ENCODE assay signal across 18 cellular contexts in genomic region chr12:120825337-120825736, GRCh38.
DNase-seq lines count a peak whose midpoint lies in the region; ATAC-seq and TF ChIP-seq lines count a peak whose summit lies in the region.
"Had no signal": no experiment of that assay in that cellular context is flagged by ENCODE, and none has a peak within 500 bp of the region (broad histone marks: within the 10 kb centered on the region; RNA-seq: fewer than 3 reads in every experiment).

No MANE protein-coding gene starts in this region.

- H3K36me3 Mint-ChIP-seq in progenitor cell of endocrine pancreas (ENCODE audit: insufficient read depth): peaks cover 2% of the 10 kb centered on the region
- H3K36me3 Mint-ChIP-seq in stimulated activated naive B cell treated with anti-CD40 and anti-IgM and Interleukin-4, amounts not matched to agents 10 μg/mL and 1 μg/mL and 100 μg/mL, for 72 hours: peaks cover 3 to 5% of the 10 kb centered on the region in 2 donors
- H3K36me3 Mint-ChIP-seq: T-cell had no signal

- no peaks in the 10 kb centered on the region for H3K36me3 ChIP-seq in HEK293 (ENCODE audit: control insufficient read depth in 2 of 2, insufficient read depth in 1 of 2, low read length in 2 of 2)
- H3K36me3 ChIP-seq: BLaER1 had no signal

- no peaks in the 10 kb centered on the region for H3K9me3 ChIP-seq in HEK293 (ENCODE audit: control insufficient read depth, insufficient read depth, low read depth, low read length)
- H3K9me3 ChIP-seq: BLaER1 had no signal

- H3K4me1 ChIP-seq in HEK293 (ENCODE audit: control insufficient read depth, insufficient read depth, low read length): 0 out of 2 replicates have a peak, but pooled peaks cover 7% of the 10 kb centered on the region
- H3K4me1 ChIP-seq: BLaER1 had no signal

- H3K9me3 Mint-ChIP-seq in progenitor cell of endocrine pancreas (ENCODE audit: low read depth): no peaks in the 10 kb centered on the region
- no peaks in the 10 kb centered on the region for H3K9me3 Mint-ChIP-seq in stimulated activated naive B cell treated with anti-CD40 and anti-IgM and Interleukin-4, amounts not matched to agents 10 μg/mL and 1 μg/mL and 100 μg/mL, for 72 hours
- H3K9me3 Mint-ChIP-seq: CD4-positive, alpha-beta T cell; IgD-negative memory B cell; T-cell had no signal

- H3K4me3 Mint-ChIP-seq in progenitor cell of endocrine pancreas (ENCODE audit: low read depth): no peak overlapping the region
- no peak overlapping the region for H3K4me3 Mint-ChIP-seq in stimulated activated naive B cell treated with anti-CD40 and anti-IgM and Interleukin-4, amounts not matched to agents 10 μg/mL and 1 μg/mL and 100 μg/mL, for 72 hours
- H3K4me3 Mint-ChIP-seq: CD4-positive, alpha-beta T cell; T-cell had no signal

- intact Hi-C loops in sciatic nerve (cut with DNase I): no loop called here

- peaks cover 41% of the 10 kb centered on the region for H3K4me1 Mint-ChIP-seq in progenitor cell of endocrine pancreas (ENCODE audit: low read depth)
- peaks cover 18 to 34% of the 10 kb centered on the region in 2 donors for H3K4me1 Mint-ChIP-seq in stimulated activated naive B cell treated with anti-CD40 and anti-IgM and Interleukin-4, amounts not matched to agents 10 μg/mL and 1 μg/mL and 100 μg/mL, for 72 hours

- H3K27me3 Mint-ChIP-seq in progenitor cell of endocrine pancreas: no peaks in the 10 kb centered on the region
- H3K27me3 Mint-ChIP-seq in stimulated activated naive B cell treated with anti-CD40 and anti-IgM and Interleukin-4, amounts not matched to agents 10 μg/mL and 1 μg/mL and 100 μg/mL, for 72 hours: no peaks in the 10 kb centered on the region
- H3K27me3 Mint-ChIP-seq: CD4-positive, alpha-beta T cell; IgD-negative memory B cell; T-cell had no signal

- no peak overlapping the region for H3K27ac ChIP-seq in HEK293 (ENCODE audit: extremely low read depth, low read depth, low read length)
- H3K27ac ChIP-seq: BLaER1, KMS-11, RWPE1 had no signal

- DNase-seq in NCI-H510A treated with DMSO at 0.1 percent for 48 hours (lab: John Stamatoyannopoulos, UW): peak; percentile 35
- DNase-seq in NCI-H510A (lab: John Stamatoyannopoulos, UW): no peak
- DNase-seq in left lobe of liver (ENCODE audit: low spot score): no peak
- DNase-seq in progenitor cell of endocrine pancreas (ENCODE audit: low spot score, unreplicated experiment): no peak
- no peak for DNase-seq in sciatic nerve (ENCODE audit: low spot score)
- no peak for DNase-seq in stimulated activated naive B cell treated with anti-CD40 and anti-IgM and Interleukin-4, amounts not matched to agents 10 μg/mL and 1 μg/mL and 100 μg/mL, for 72 hours
- DNase-seq: CD4-positive, alpha-beta T cell; MM.1S; NCI-H2029; NCI-H526; SHP77; T-cell had no signal

- TF ChIP-seq CTCF in HEK293 (tag by site-specific recombination; IDR thresholded peaks at IDR 0.05) (no peak), progenitor cell of endocrine pancreas (IDR thresholded peaks at IDR 0.05; ENCODE audit: unreplicated experiment) (no peak)

- peak overlapping the region; percentile 32 for H3K27ac Mint-ChIP-seq in progenitor cell of endocrine pancreas
- no peak overlapping the region for H3K27ac Mint-ChIP-seq in stimulated activated naive B cell treated with anti-CD40 and anti-IgM and Interleukin-4, amounts not matched to agents 10 μg/mL and 1 μg/mL and 100 μg/mL, for 72 hours
- H3K27ac Mint-ChIP-seq: CD4-positive, alpha-beta T cell had no signal

- no peak overlapping the region for H3K4me3 ChIP-seq in HEK293 (ENCODE audit: low read depth, low read length)
- H3K4me3 ChIP-seq: BLaER1 had no signal

- POLR2A ChIA-PET in HEK293 (lab: Yijun Ruan, JAX): no interaction called here

- CTCF ChIA-PET in HEK293 (lab: Yijun Ruan, JAX): interaction anchor here (0.6 kb wide), 1 partner anchor 189 kb away, joined by 5 read pairs; no protein-coding TSS in a partner anchor

- ATAC-seq in left lobe of liver: peak; percentile 42
- no peak for ATAC-seq in sciatic nerve
- no peak for ATAC-seq in GM19452 (IDR thresholded peaks at IDR 0.05; ENCODE audit: unreplicated experiment)
- ATAC-seq in stimulated activated naive B cell treated with anti-CD40 and anti-IgM and Interleukin-4, amounts not matched to agents 10 μg/mL and 1 μg/mL and 100 μg/mL, for 72 hours (replicated peaks): no peak
- ATAC-seq: T-cell had no signal

TF ChIP-seq in HEK293, 187 proteins besides CTCF, POLR2A, EP300 and RAD21:
- TF ChIP-seq YY1 (tag by site-specific recombination; IDR thresholded peaks at IDR 0.05): no peak
- TF ChIP-seq ZNF202 (tag by site-specific recombination; IDR thresholded peaks at IDR 0.05; ENCODE audit: borderline replicate concordance): no peak
- peak; percentile 46; the same call in 1 of the 2 replicates for TF ChIP-seq ZNF664 (tag by site-specific recombination; IDR thresholded peaks at IDR 0.05)
- TF ChIP-seq SCRT2 (tag by site-specific recombination; IDR thresholded peaks at IDR 0.05): peak; percentile 40; the same call in 1 of the 2 replicates
- TF ChIP-seq OSR2 (tag by site-specific recombination; IDR thresholded peaks at IDR 0.05): peak; percentile 45; the same call in 1 of the 2 replicates
